ENCODE assay signal across 10 cellular contexts in the genomic region with DNA sequence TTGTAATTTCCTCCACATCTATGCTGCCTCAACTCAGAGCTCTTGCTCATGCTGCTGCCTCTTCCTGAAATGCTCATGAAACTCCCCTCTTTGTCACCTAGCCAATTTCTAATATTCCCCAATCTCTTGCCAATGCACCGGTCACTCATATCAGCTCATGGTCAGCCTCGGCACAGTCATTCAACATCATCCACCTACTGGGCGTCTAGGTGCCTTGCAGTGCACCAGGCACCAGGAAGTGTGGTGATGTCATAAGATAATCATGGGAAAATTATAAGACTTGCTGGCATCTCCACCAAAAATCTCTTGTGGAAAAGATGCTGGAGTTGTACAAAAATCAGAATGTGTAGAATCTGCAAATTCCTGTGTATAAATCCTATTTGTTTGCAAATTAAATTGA. TPM values are rescaled to one million over a fixed set of nuclear protein-coding genes. Genes with fewer than 3 reads are reported as not detected.
DNase-seq lines count a peak whose midpoint lies in the region; ATAC-seq and TF ChIP-seq lines count a peak whose summit lies in the region.
"Had no signal": no experiment of that assay in that cellular context is flagged by ENCODE, and none has a peak within 500 bp of the region (broad histone marks: within the 10 kb centered on the region; RNA-seq: fewer than 3 reads in every experiment).

No MANE protein-coding gene starts in this region.

- peak overlapping the region; percentile 66 to 88 (median 78) for H3K4me2 ChIP-seq in BLaER1 treated with 17β-estradiol and CSF1 and Interleukin-3, amounts not matched to agents 10 nM and 100 nM

- DNase-seq in NB4 (ENCODE audit: low read depth) (peak; percentile 14), cardiac fibroblast (ENCODE audit: low read depth in 2 of 2) (peak; percentile 78 to 94), myocyte (ENCODE audit: low read depth) (peak; percentile 82), T-helper 2 cell (no peak), NCI-H774 (lab: John Stamatoyannopoulos, UW) (no peak)
- no peak for DNase-seq in effector memory CD4-positive, alpha-beta T cell
- DNase-seq: DMS153 had no signal

- peak overlapping the region in 10 of 11 experiments; percentile 53 to 92 (median 82); a peak in 20 of 22 replicates for H3K27ac ChIP-seq in BLaER1 treated with 17β-estradiol and CSF1 and Interleukin-3, amounts not matched to agents 10 nM and 100 nM
- no peak overlapping the region for H3K27ac ChIP-seq in effector memory CD4-positive, alpha-beta T cell (ENCODE audit: insufficient read depth, low read length, poor library complexity, severe bottlenecking)

- no peak for TF ChIP-seq CTCF in NB4 (IDR thresholded peaks at IDR 0.05; ENCODE audit: low read depth, low read length)
- TF ChIP-seq CTCF in cardiac fibroblast (IDR thresholded peaks at IDR 0.05; ENCODE audit: low read depth, low read length) = peak; percentile 67

- no peak overlapping the region for H3K4me3 ChIP-seq in BLaER1 treated with 17β-estradiol and CSF1 and Interleukin-3, amounts not matched to agents 10 nM and 100 nM
- H3K4me3 ChIP-seq in NB4 (ENCODE audit: low read depth, low read length) (no peak overlapping the region), cardiac fibroblast (replicated peaks in 1 of 2; ENCODE audit: low read depth in 2 of 2, low read length in 2 of 2) (no peak overlapping the region)
- no peak overlapping the region for H3K4me3 ChIP-seq in effector memory CD4-positive, alpha-beta T cell (ENCODE audit: insufficient read depth, low read depth, low read length, poor library complexity, severe bottlenecking)

- H3K9me3 ChIP-seq in BLaER1 treated with 17β-estradiol and CSF1 and Interleukin-3, amounts not matched to agents 10 nM and 100 nM (replicated peaks in 1 of 11) = peaks cover 8 to 31% (median 18%) of the 10 kb centered on the region in 11 experiments; a peak in 19 of 22 replicates
- no peaks in the 10 kb centered on the region for H3K9me3 ChIP-seq in effector memory CD4-positive, alpha-beta T cell (ENCODE audit: control insufficient read depth, low read length)

- H3K27me3 ChIP-seq in BLaER1 treated with 17β-estradiol and CSF1 and Interleukin-3, amounts not matched to agents 10 nM and 100 nM = peaks cover 0 to 14% (median 0%) of the 10 kb centered on the region in 11 experiments; a peak in 2 of 22 replicates
- H3K27me3 ChIP-seq in effector memory CD4-positive, alpha-beta T cell (replicated peaks; ENCODE audit: control insufficient read depth, insufficient read depth, low read length, poor library complexity, severe bottlenecking) = no peaks in the 10 kb centered on the region

- H4K20me1 ChIP-seq in BLaER1 treated with 17β-estradiol and CSF1 and Interleukin-3, amounts not matched to agents 10 nM and 100 nM = no peaks in the 10 kb centered on the region

- TF ChIP-seq POLR2A in NB4 (IDR thresholded peaks at IDR 0.05; ENCODE audit: extremely low read depth, insufficient read length) = no peak

- peaks cover 40 to 51% (median 46%) of the 10 kb centered on the region in 10 experiments for H3K4me1 ChIP-seq in BLaER1 treated with 17β-estradiol and CSF1 and Interleukin-3, amounts not matched to agents 10 nM and 100 nM
- H3K4me1 ChIP-seq in effector memory CD4-positive, alpha-beta T cell (ENCODE audit: control insufficient read depth, insufficient read depth, low read length, poor library complexity, severe bottlenecking) = no peaks in the 10 kb centered on the region

- no peak for ATAC-seq in HG03342 (IDR thresholded peaks at IDR 0.05; ENCODE audit: unreplicated experiment)

- H3K9ac ChIP-seq in BLaER1 treated with 17β-estradiol and CSF1 and Interleukin-3, amounts not matched to agents 10 nM and 100 nM = peak overlapping the region in 10 of 11 experiments; percentile 31 to 76 (median 65); a peak in 16 of 22 replicates

- no peaks in the 10 kb centered on the region for H3K36me3 ChIP-seq in BLaER1 treated with 17β-estradiol and CSF1 and Interleukin-3, amounts not matched to agents 10 nM and 100 nM
- no peaks in the 10 kb centered on the region for H3K36me3 ChIP-seq in effector memory CD4-positive, alpha-beta T cell (ENCODE audit: control insufficient read depth, insufficient read depth, low read length)

RNA-seq across cellular contexts. Expression of gene RAB27B, which starts 52.6 kb away (rescaled TPM):
- 6.8 and 11.4 TPM in 2 replicates for total RNA-seq in myocyte
- polyA plus RNA-seq in myocyte (2012) = 0.15 TPM
- total RNA-seq: activated naive CD8-positive, alpha-beta T cell treated with anti-CD3 and anti-CD28 coated beads for 36 hours had no signal

Comparison
In these comparisons a context has a peak if more than half of its experiments do, and no peak if none do; other contexts are left out.
1. DNase-seq: peak in NB4 (single experiment), cardiac fibroblast (2 of 2) and myocyte (single experiment); none in effector memory CD4-positive, alpha-beta T cell (0 of 3), T-helper 2 cell (0 of 5) and NCI-H774 (single experiment).